Comparison of ENCODE assay signal across 16 cellular contexts in genomic region chr10:43216931-43217562, GRCh38. TPM values are rescaled to one million over a fixed set of nuclear protein-coding genes. Genes with fewer than 3 reads are reported as not detected.
DNase-seq lines count a peak whose midpoint lies in the region; ATAC-seq and TF ChIP-seq lines count a peak whose summit lies in the region.
"Had no signal": no experiment of that assay in that cellular context is flagged by ENCODE, and none has a peak within 500 bp of the region (broad histone marks: within the 10 kb centered on the region; RNA-seq: fewer than 3 reads in every experiment).

No MANE protein-coding gene starts in this region.

- no peaks in the 10 kb centered on the region for H3K9me3 Mint-ChIP-seq in central memory CD8-positive, alpha-beta T cell
- H3K9me3 Mint-ChIP-seq in activated naive CD8-positive, alpha-beta T cell treated with anti-CD3 and anti-CD28 coated beads for 36 hours = no peaks in the 10 kb centered on the region
- H3K9me3 Mint-ChIP-seq: CD8-positive, alpha-beta T cell had no signal

- in situ Hi-C loops in G401 (cut with HindIII; ENCODE audit: low sequenced_read_pairs) = no loop called here

- H3K27ac Mint-ChIP-seq in central memory CD8-positive, alpha-beta T cell (ENCODE audit: low read depth) = peak overlapping the region; percentile 61
- H3K27ac Mint-ChIP-seq in activated naive CD8-positive, alpha-beta T cell treated with anti-CD3 and anti-CD28 coated beads for 36 hours = no peak overlapping the region
- H3K27ac Mint-ChIP-seq: CD8-positive, alpha-beta T cell had no signal

- no peaks in the 10 kb centered on the region for H3K27me3 Mint-ChIP-seq in central memory CD8-positive, alpha-beta T cell
- no peaks in the 10 kb centered on the region for H3K27me3 Mint-ChIP-seq in activated naive CD8-positive, alpha-beta T cell treated with anti-CD3 and anti-CD28 coated beads for 36 hours

- H4K20me1 ChIP-seq in osteoblast (ENCODE audit: insufficient read depth, low read length) = no peaks in the 10 kb centered on the region

- H3K4me3 Mint-ChIP-seq in central memory CD8-positive, alpha-beta T cell = no peak overlapping the region
- no peak overlapping the region for H3K4me3 Mint-ChIP-seq in activated naive CD8-positive, alpha-beta T cell treated with anti-CD3 and anti-CD28 coated beads for 36 hours
- H3K4me3 Mint-ChIP-seq: CD8-positive, alpha-beta T cell had no signal

- H3K4me3 ChIP-seq in right cardiac atrium (ENCODE audit: low read length) (no peak overlapping the region), osteoblast (ENCODE audit: insufficient read depth, low read length) (no peak overlapping the region), aorta (ENCODE audit: low read length in 2 of 2) (no peak overlapping the region)
- H3K4me3 ChIP-seq: A549 had no signal

- DNase-seq in right cardiac atrium = peak; percentile 4 to 39 (median 29)
- no peak for DNase-seq in left cardiac atrium
- no peak for DNase-seq in central memory CD8-positive, alpha-beta T cell (ENCODE audit: low spot score in 2 of 2)
- peak; percentile 85 for DNase-seq in osteoblast (ENCODE audit: insufficient read length, low spot score, missing footprints)
- peak; percentile 26 to 53 for DNase-seq in aorta
- DNase-seq in activated naive CD8-positive, alpha-beta T cell treated with anti-CD3 and anti-CD28 coated beads for 36 hours = no peak
- no peak for DNase-seq in G401 (ENCODE audit: low spot score)
- DNase-seq: CD8-positive, alpha-beta T cell; DMS53; EL; KG1; NCI-H1105 treated with DMSO at 0.1 percent for 48 hours; NCI-H510A; NCI-H748 treated with DMSO at 0.1 percent for 48 hours; NK-92 treated with Interleukin-12 subunit alpha and Interleukin-12 subunit beta, amount 100 ng/mL, for 24 hours had no signal

- 83% methylated on average over 15 of the region's 15 CpGs for WGBS in right cardiac atrium
- WGBS in aorta, 2 donors = 92 to 93% methylated on average over 12 to 15 of the region's 15 CpGs

- H3K27me3 ChIP-seq in right cardiac atrium (ENCODE audit: control insufficient read depth, insufficient read depth) (no peaks in the 10 kb centered on the region), osteoblast (ENCODE audit: insufficient read depth, low read length) (peaks cover 8% of the 10 kb centered on the region), aorta (ENCODE audit: control insufficient read depth in 1 of 2, insufficient read depth in 2 of 2, low read length in 1 of 2) (no peaks in the 10 kb centered on the region)

- H3K27ac ChIP-seq in right cardiac atrium (ENCODE audit: low read length) (no peak overlapping the region), osteoblast (ENCODE audit: low read depth, low read length) (no peak overlapping the region), aorta (ENCODE audit: low read depth in 1 of 2, low read length in 2 of 2) (no peak overlapping the region)
- H3K27ac ChIP-seq: A549 had no signal

- peaks cover 47% of the 10 kb centered on the region for H3K4me1 Mint-ChIP-seq in central memory CD8-positive, alpha-beta T cell
- H3K4me1 Mint-ChIP-seq in activated naive CD8-positive, alpha-beta T cell treated with anti-CD3 and anti-CD28 coated beads for 36 hours = peaks cover 2% of the 10 kb centered on the region

- H3K4me1 ChIP-seq in right cardiac atrium (ENCODE audit: control insufficient read depth, insufficient read depth, low read length) = no peaks in the 10 kb centered on the region
- no peaks in the 10 kb centered on the region for H3K4me1 ChIP-seq in osteoblast (ENCODE audit: insufficient read depth, low read length)
- H3K4me1 ChIP-seq in aorta (ENCODE audit: control insufficient read depth in 1 of 2, insufficient read depth in 2 of 2, low read length in 2 of 2) = no peaks in the 10 kb centered on the region

- H3K4me2 ChIP-seq in osteoblast (ENCODE audit: insufficient read depth, low read length) = no peak overlapping the region
- H3K4me2 ChIP-seq: A549 had no signal

- no peaks in the 10 kb centered on the region for H3K36me3 ChIP-seq in osteoblast (ENCODE audit: insufficient read depth, low read length)
- H3K36me3 ChIP-seq in aorta (ENCODE audit: control insufficient read depth in 1 of 2, insufficient read depth in 2 of 2, low read length in 1 of 2) = no peaks in the 10 kb centered on the region

- no peaks in the 10 kb centered on the region for H3K79me2 ChIP-seq in osteoblast (ENCODE audit: insufficient read depth, low read length)

- no peak overlapping the region for H2AFZ ChIP-seq in osteoblast (ENCODE audit: low read length)

- ATAC-seq in right cardiac atrium = no peak
- ATAC-seq in left cardiac atrium = no peak
- no peak for ATAC-seq in central memory CD8-positive, alpha-beta T cell (replicated peaks; ENCODE audit: extremely low read depth, poor library complexity, severe bottlenecking)
- no peak for ATAC-seq in aorta (ENCODE audit: low FRiP score)
- ATAC-seq: A549; CD8-positive, alpha-beta T cell had no signal

- H3K9me3 ChIP-seq in right cardiac atrium (ENCODE audit: control insufficient read depth, low read length) (no peaks in the 10 kb centered on the region), osteoblast (ENCODE audit: low read depth, low read length) (no peaks in the 10 kb centered on the region), aorta (ENCODE audit: control insufficient read depth, low read length) (no peaks in the 10 kb centered on the region)
- H3K9me3 ChIP-seq: A549 had no signal

- TF ChIP-seq CTCF in osteoblast (IDR thresholded peaks at IDR 0.05; ENCODE audit: extremely low read depth, low read depth, low read length) = no peak

- H3K36me3 Mint-ChIP-seq in central memory CD8-positive, alpha-beta T cell (ENCODE audit: insufficient read depth) = peaks cover 2% of the 10 kb centered on the region
- no peaks in the 10 kb centered on the region for H3K36me3 Mint-ChIP-seq in activated naive CD8-positive, alpha-beta T cell treated with anti-CD3 and anti-CD28 coated beads for 36 hours
- H3K36me3 Mint-ChIP-seq: CD8-positive, alpha-beta T cell had no signal

- intact Hi-C loops in right cardiac atrium (cut with DNase I) = no loop called here
- intact Hi-C loops in left cardiac atrium (cut with DNase I) = no loop called here
- intact Hi-C loops in aorta (cut with DNase I) = no loop called here

RNA-seq across cellular contexts. Expression of gene RASGEF1A, which starts 49.8 kb away (rescaled TPM):
- total RNA-seq in right cardiac atrium (1 to 10 TPM; 2.0 to 3.4 (median 3.0) TPM), left cardiac atrium (1 to 10 TPM; 1.4 to 2.0 TPM), osteoblast (1.1 TPM in 1 of 2 replicates, not detected in the other), aorta (1 to 10 TPM; 1.9 to 3.1 TPM)
- polyA plus RNA-seq in right cardiac atrium (1.6 TPM), aorta (1 to 10 TPM in 1 of 2 donors, not detected in 1; 3.9 TPM)
- under 1 TPM; 0.40 to 0.45 TPM for total RNA-seq in activated naive CD8-positive, alpha-beta T cell treated with anti-CD3 and anti-CD28 coated beads for 36 hours
- total RNA-seq in G401 (2014; rRNA removed; shearing (Covaris generic)) = 14.9 and 18.0 TPM in 2 replicates

Comparison
In these comparisons a context has a peak if more than half of its experiments do, and no peak if none do; other contexts are left out.
1. DNase-seq: peak in right cardiac atrium (3 of 3), osteoblast (single experiment) and aorta (2 of 2); none in left cardiac atrium (single experiment), central memory CD8-positive, alpha-beta T cell (0 of 2), activated naive CD8-positive, alpha-beta T cell treated with anti-CD3 and anti-CD28 coated beads for 36 hours (single experiment) and G401 (single experiment).